Comparison of ENCODE assay signal across 8 cellular contexts in genomic region chr6:116008470-116009229, GRCh38. TPM values are rescaled to one million over a fixed set of nuclear protein-coding genes. Genes with fewer than 3 reads are reported as not detected.
DNase-seq lines count a peak whose midpoint lies in the region; ATAC-seq and TF ChIP-seq lines count a peak whose summit lies in the region.

No MANE protein-coding gene starts in this region.

- H3K27ac ChIP-seq in transverse colon, result no peak overlapping the region
- no peak overlapping the region for H3K27ac ChIP-seq in CD8-positive, alpha-beta memory T cell (ENCODE audit: low read depth, low read length)

- TF ChIP-seq EP300 in transverse colon (IDR thresholded peaks at IDR 0.05; ENCODE audit: low read depth), result no peak

- no peaks in the 10 kb centered on the region for H3K36me3 ChIP-seq in transverse colon
- no peaks in the 10 kb centered on the region for H3K36me3 ChIP-seq in CD8-positive, alpha-beta memory T cell (ENCODE audit: insufficient read depth, low read length)

- in situ Hi-C loops in transverse colon (cut with MboI; ENCODE audit: low pct_ligation_motif_present in 1 of 4, low pct_unique_long_range_greater_than_20kb in 1 of 4, low sequenced_read_pairs in 3 of 4), result loop anchor here in 1 of 4 donors (10.0 kb wide), 1 partner anchor 86 kb away; no protein-coding TSS in a partner anchor

- TF ChIP-seq POLR2A in transverse colon (IDR thresholded peaks at IDR 0.05), result no peak

- no peaks in the 10 kb centered on the region for H3K27me3 ChIP-seq in transverse colon
- H3K27me3 ChIP-seq in CD8-positive, alpha-beta memory T cell (ENCODE audit: insufficient read depth, low read length, poor library complexity, severe bottlenecking), result no peaks in the 10 kb centered on the region

- no peaks in the 10 kb centered on the region for H3K9me3 Mint-ChIP-seq in activated T-helper 17 cell treated with anti-CD3 and anti-CD28 coated beads, Interleukin-2, amount 50 U/mL, for 72 hours
- no peaks in the 10 kb centered on the region for H3K9me3 Mint-ChIP-seq in CD8-positive, alpha-beta memory T cell

- H3K4me3 ChIP-seq in transverse colon, result no peak overlapping the region
- no peak overlapping the region for H3K4me3 ChIP-seq in CD8-positive, alpha-beta memory T cell (ENCODE audit: low read length)

- H3K4me1 Mint-ChIP-seq in activated T-helper 17 cell treated with anti-CD3 and anti-CD28 coated beads, Interleukin-2, amount 50 U/mL, for 72 hours, result peaks cover 11% of the 10 kb centered on the region
- H3K4me1 Mint-ChIP-seq in CD8-positive, alpha-beta memory T cell, result no peaks in the 10 kb centered on the region

- 55% methylated on average over 3 to 6 of the region's 6 CpGs for WGBS in transverse colon (ENCODE audit: low coverage in 1 of 2), 2 donors

- peaks cover 0 to 41% (median 26%) of the 10 kb centered on the region in 4 donors for H3K4me1 ChIP-seq in transverse colon
- no peaks in the 10 kb centered on the region for H3K4me1 ChIP-seq in CD8-positive, alpha-beta memory T cell (ENCODE audit: insufficient read depth, low read length)

- no peaks in the 10 kb centered on the region for H3K36me3 Mint-ChIP-seq in activated T-helper 17 cell treated with anti-CD3 and anti-CD28 coated beads, Interleukin-2, amount 50 U/mL, for 72 hours (ENCODE audit: low read depth)
- H3K36me3 Mint-ChIP-seq in CD8-positive, alpha-beta memory T cell, result no peaks in the 10 kb centered on the region

- peak; percentile 54 for ATAC-seq in HG03175 (IDR thresholded peaks at IDR 0.05; ENCODE audit: unreplicated experiment)
- ATAC-seq in activated T-helper 17 cell treated with anti-CD3 and anti-CD28 coated beads, Interleukin-2, amount 50 U/mL, for 72 hours (replicated peaks), result no peak

- no peak overlapping the region for H3K4me3 Mint-ChIP-seq in activated T-helper 17 cell treated with anti-CD3 and anti-CD28 coated beads, Interleukin-2, amount 50 U/mL, for 72 hours
- no peak overlapping the region for H3K4me3 Mint-ChIP-seq in CD8-positive, alpha-beta memory T cell

- CTCF ChIA-PET in CD8-positive, alpha-beta memory T cell (lab: Charles Lee), result interaction anchor here (0.7 kb wide), 1 partner anchor 78 kb away, joined by 3 read pairs; no protein-coding TSS in a partner anchor

- H3K9me3 ChIP-seq in transverse colon, result no peaks in the 10 kb centered on the region
- H3K9me3 ChIP-seq in CD8-positive, alpha-beta memory T cell (ENCODE audit: low read length), result no peaks in the 10 kb centered on the region

- intact Hi-C loops in transverse colon (cut with DNase I; ENCODE audit: low total_unique reads), result no loop called here

- POLR2A ChIA-PET in CD8-positive, alpha-beta memory T cell (lab: Charles Lee), result no interaction called here

- peak overlapping the region; percentile 48 for H3K27ac Mint-ChIP-seq in activated T-helper 17 cell treated with anti-CD3 and anti-CD28 coated beads, Interleukin-2, amount 50 U/mL, for 72 hours
- H3K27ac Mint-ChIP-seq in CD8-positive, alpha-beta memory T cell, result no peak overlapping the region

- peak; percentile 10 to 28 for DNase-seq in NCI-H524 (lab: John Stamatoyannopoulos, UW)
- DNase-seq in NCI-H524 treated with DMSO at 0.1 percent for 48 hours (lab: John Stamatoyannopoulos, UW), result no peak
- DNase-seq in kidney tubule cell (ENCODE audit: low spot score), result peak; percentile 90
- no peak for DNase-seq in transverse colon
- DNase-seq in CD8-positive, alpha-beta memory T cell, result no peak
- no peak for DNase-seq in stimulated activated naive CD4-positive, alpha-beta T cell (lab: John Stamatoyannopoulos, UW)

- H3K27me3 Mint-ChIP-seq in activated T-helper 17 cell treated with anti-CD3 and anti-CD28 coated beads, Interleukin-2, amount 50 U/mL, for 72 hours, result peaks cover 4% of the 10 kb centered on the region
- peaks cover 0 to 11% of the 10 kb centered on the region in 2 donors for H3K27me3 Mint-ChIP-seq in CD8-positive, alpha-beta memory T cell

- no peak for TF ChIP-seq CTCF in transverse colon (IDR thresholded peaks at IDR 0.05)

RNA-seq across cellular contexts. Expression of gene FRK, which starts 52.0 kb away (rescaled TPM):
- under 1 TPM; 0.05 to 0.06 TPM for total RNA-seq in activated T-helper 17 cell treated with anti-CD3 and anti-CD28 coated beads, Interleukin-2, amount 50 U/mL, for 72 hours
- total RNA-seq in transverse colon, result 10 to 100 TPM; 13.3 to 25.4 (median 18.9) TPM
- under 1 TPM; 0.04 to 0.07 TPM for total RNA-seq in CD8-positive, alpha-beta memory T cell
- not detected for polyA plus RNA-seq in CD8-positive, alpha-beta memory T cell

Comparison
In these comparisons a context has a peak if more than half of its experiments do, and no peak if none do; other contexts are left out.
1. DNase-seq: peak in NCI-H524 (2 of 2) and kidney tubule cell (single experiment); none in NCI-H524 treated with DMSO at 0.1 percent for 48 hours (single experiment), transverse colon (single experiment), CD8-positive, alpha-beta memory T cell (0 of 5) and stimulated activated naive CD4-positive, alpha-beta T cell (0 of 6).
2. RNA of gene FRK, which starts 52.0 kb away (total RNA-seq): 13.3 to 25.4 TPM in transverse colon; 0.04 to 0.07 TPM in CD8-positive, alpha-beta memory T cell and 0.05 to 0.06 TPM in activated T-helper 17 cell treated with anti-CD3 and anti-CD28 coated beads, Interleukin-2, amount 50 U/mL, for 72 hours; every median in the first group is over 10 times any median in the second.